In the genomic region with DNA sequence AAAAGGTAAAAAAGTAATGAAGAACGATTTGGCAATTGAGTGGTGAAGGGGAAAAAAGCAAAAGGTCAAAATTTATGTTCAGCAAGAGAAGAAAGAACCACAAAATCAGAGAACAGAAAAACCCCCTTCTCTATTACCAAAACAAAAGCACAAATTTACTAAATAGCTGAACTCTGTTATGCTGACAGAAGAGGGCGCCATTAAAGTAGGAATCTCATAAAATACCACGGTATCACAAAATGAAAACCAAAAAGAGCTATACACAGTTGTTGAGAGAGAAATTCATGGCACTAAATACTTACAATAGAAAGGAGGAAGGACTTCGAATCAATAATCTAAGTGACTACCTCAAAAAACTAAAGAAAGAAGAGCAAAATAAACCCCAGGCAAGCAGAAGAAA, we compare ENCODE assay signal across 1 cellular context.
TF ChIP-seq lines count a peak whose summit lies in the region.

No MANE protein-coding gene starts in this region.

TF ChIP-seq in GM23338, 12 proteins besides CTCF, POLR2A, EP300 and RAD21 (continued from another document):
- TF ChIP-seq ZNF462 (CRISPR knock-in tag; IDR thresholded peaks at IDR 0.05) (no peak), JUNB (IDR thresholded peaks at IDR 0.05; ENCODE audit: unreplicated experiment) (no peak), EZH2 (IDR thresholded peaks at IDR 0.05; ENCODE audit: low read depth, unreplicated experiment) (no peak), POLR2AphosphoS5 (IDR thresholded peaks at IDR 0.05; ENCODE audit: low read depth) (no peak), ZNF114 (CRISPR knock-in tag; IDR thresholded peaks at IDR 0.05) (no peak), ETS1 (IDR thresholded peaks at IDR 0.05) (no peak)
TF ChIP-seq in GM23338: peak in this region for 0.
